Comparison of ENCODE assay signal across 21 cellular contexts in genomic region chr11:24635588-24636290, GRCh38.
A peak's percentile ranks its signal among the peaks of the same experiment; 100 is the strongest.
DNase-seq lines count a peak whose midpoint lies in the region; ATAC-seq, FAIRE-seq and TF ChIP-seq lines count a peak whose summit lies in the region.
"Had no signal": no experiment of that assay in that cellular context is flagged by ENCODE, and none has a peak within 500 bp of the region (broad histone marks: within the 10 kb centered on the region; RNA-seq: fewer than 3 reads in every experiment).

No MANE protein-coding gene starts in this region.

- CTCF ChIA-PET in Calu3 (lab: Charles Lee): no interaction called here

- H3K4me3 ChIP-seq in SU-DHL-6 (ENCODE audit: insufficient read depth, low read length, poor library complexity, severe bottlenecking): no peak overlapping the region
- no peak overlapping the region for H3K4me3 ChIP-seq in keratinocyte (ENCODE audit: control insufficient read depth in 2 of 3, extremely low read depth in 1 of 3, insufficient read depth in 2 of 3, low read depth in 1 of 3, low read length in 3 of 3)
- no peak overlapping the region for H3K4me3 ChIP-seq in left lung
- H3K4me3 ChIP-seq: dorsolateral prefrontal cortex had no signal

- intact Hi-C loops in Calu3 (cut with micrococcal nuclease; ENCODE audit: unreplicated experiment) (no loop called here), left lung (cut with DNase I) (no loop called here)

- no peaks in the 10 kb centered on the region for H3K9me3 ChIP-seq in SU-DHL-6 (ENCODE audit: insufficient read depth, low read length)
- H3K9me3 ChIP-seq in keratinocyte (ENCODE audit: control insufficient read depth, low read depth, low read length): no peaks in the 10 kb centered on the region
- H3K9me3 ChIP-seq in left lung: no peaks in the 10 kb centered on the region

- H3K9me1 ChIP-seq in keratinocyte (ENCODE audit: control insufficient read depth, extremely low read depth, insufficient read depth, low read length): no peaks in the 10 kb centered on the region

- H3K27me3 Mint-ChIP-seq in Calu3 (ENCODE audit: unreplicated experiment): no peaks in the 10 kb centered on the region
- H3K27me3 Mint-ChIP-seq: activated B cell treated with CpG ODN at 0.5 μM for 24 hours; activated naive CD8-positive, alpha-beta T cell treated with anti-CD3 and anti-CD28 coated beads, Interleukin-2, amount 10 ng/mL, durations not matched to agents 7 days and 5 days had no signal

- BruUV-seq in Calu3 (replicated peaks; lab: Mats Ljungman, UMichigan): no TSS peak

- peak; percentile 34 for FAIRE-seq in keratinocyte (lab: Jason Lieb, UNC)
- FAIRE-seq: urothelium cell line had no signal

- TF ChIP-seq CTCF in Calu3 (IDR thresholded peaks at IDR 0.05; ENCODE audit: unreplicated experiment) (no peak), SU-DHL-6 (IDR thresholded peaks at IDR 0.05; ENCODE audit: insufficient read depth, low read length, poor library complexity, severe bottlenecking) (no peak), keratinocyte (optimal IDR thresholded peaks at IDR 0.05 in 1 of 3, IDR thresholded peaks at IDR 0.05 in 1 of 3, conservative IDR thresholded peaks at IDR 0.05 in 1 of 3; ENCODE audit: extremely low read depth in 1 of 3, insufficient read depth in 2 of 3, low read length in 3 of 3) (no peak), left lung (IDR thresholded peaks at IDR 0.05) (no peak)

- ATAC-seq in GM18517 (IDR thresholded peaks at IDR 0.05; ENCODE audit: unreplicated experiment) (no peak), left lung (no peak), HG03045 (IDR thresholded peaks at IDR 0.05; ENCODE audit: unreplicated experiment) (no peak)
- ATAC-seq: activated CD8-positive, alpha-beta T cell treated with anti-CD3 and anti-CD28 coated beads, Interleukin-2, amount 10 ng/mL, durations not matched to agents 7 days and 5 days; activated T-cell treated with anti-CD3 and anti-CD28 coated beads, Interleukin-2, amount 50 U/mL, for 72 hours; Right ventricle myocardium inferior had no signal

- dilution Hi-C loops in keratinocyte (cut with MboI; ENCODE audit: extremely low pct_ligation_motif_present, low sequenced_read_pairs): no loop called here

- H3K4me2 ChIP-seq in SU-DHL-6 (ENCODE audit: low read depth, low read length, poor library complexity, severe bottlenecking) (no peak overlapping the region), keratinocyte (ENCODE audit: control insufficient read depth, extremely low read depth, insufficient read depth, low read depth, low read length) (no peak overlapping the region)

- peak overlapping the region; percentile 40 for H3K27ac Mint-ChIP-seq in Calu3 (ENCODE audit: unreplicated experiment)
- H3K27ac Mint-ChIP-seq: activated B cell treated with CpG ODN at 0.5 μM for 24 hours; activated CD8-positive, alpha-beta T cell treated with anti-CD3 and anti-CD28 coated beads, Interleukin-2, amount 10 ng/mL, durations not matched to agents 7 days and 5 days; activated naive CD8-positive, alpha-beta T cell treated with anti-CD3 and anti-CD28 coated beads, Interleukin-2, amount 10 ng/mL, durations not matched to agents 7 days and 5 days; activated T-cell treated with anti-CD3 and anti-CD28 coated beads, Interleukin-2, amount 50 U/mL, for 72 hours; nephron; T-helper 1 cell treated with Interleukin-12 subunit alpha and Interleukin-12 subunit beta and Interleukin-4 antibody, amounts not matched to agents 30 μg/mL and 1 μg/mL, for 36 hours had no signal

- H3K4me1 Mint-ChIP-seq in Calu3 (ENCODE audit: low read depth, unreplicated experiment): peaks cover 24% of the 10 kb centered on the region
- H3K4me1 Mint-ChIP-seq: activated B cell treated with CpG ODN at 0.5 μM for 24 hours; activated naive CD8-positive, alpha-beta T cell treated with anti-CD3 and anti-CD28 coated beads, Interleukin-2, amount 10 ng/mL, durations not matched to agents 7 days and 5 days; nephron had no signal

- H3K27ac ChIP-seq in SU-DHL-6 (ENCODE audit: low read depth, low read length): no peak overlapping the region
- H3K27ac ChIP-seq in keratinocyte (ENCODE audit: control insufficient read depth, insufficient read depth, low read length): no peak overlapping the region
- H3K27ac ChIP-seq in left lung: no peak overlapping the region
- H3K27ac ChIP-seq: dorsolateral prefrontal cortex had no signal

- no peak overlapping the region for H3K4me3 Mint-ChIP-seq in Calu3 (ENCODE audit: low read depth, unreplicated experiment)
- H3K4me3 Mint-ChIP-seq: activated B cell treated with CpG ODN at 0.5 μM for 24 hours; activated CD8-positive, alpha-beta T cell treated with anti-CD3 and anti-CD28 coated beads, Interleukin-2, amount 10 ng/mL, durations not matched to agents 7 days and 5 days; activated naive CD8-positive, alpha-beta T cell treated with anti-CD3 and anti-CD28 coated beads, Interleukin-2, amount 10 ng/mL, durations not matched to agents 7 days and 5 days; activated T-cell treated with anti-CD3 and anti-CD28 coated beads, Interleukin-2, amount 50 U/mL, for 72 hours; nephron; T-helper 1 cell treated with Interleukin-12 subunit alpha and Interleukin-12 subunit beta and Interleukin-4 antibody, amounts not matched to agents 30 μg/mL and 1 μg/mL, for 36 hours had no signal

- H3K79me2 ChIP-seq in SU-DHL-6 (ENCODE audit: insufficient read depth, low read length): no peaks in the 10 kb centered on the region
- no peaks in the 10 kb centered on the region for H3K79me2 ChIP-seq in keratinocyte (ENCODE audit: control insufficient read depth, insufficient read depth, low read length)

- H3K36me3 Mint-ChIP-seq in Calu3 (ENCODE audit: insufficient read depth, unreplicated experiment): no peaks in the 10 kb centered on the region
- H3K36me3 Mint-ChIP-seq: activated naive CD8-positive, alpha-beta T cell treated with anti-CD3 and anti-CD28 coated beads, Interleukin-2, amount 10 ng/mL, durations not matched to agents 7 days and 5 days had no signal

- no peaks in the 10 kb centered on the region for H3K36me3 ChIP-seq in SU-DHL-6 (ENCODE audit: low read length)
- no peaks in the 10 kb centered on the region for H3K36me3 ChIP-seq in keratinocyte (ENCODE audit: control insufficient read depth in 2 of 2, extremely low read depth in 1 of 2, insufficient read depth in 2 of 2, low read length in 2 of 2)
- H3K36me3 ChIP-seq in left lung: no peaks in the 10 kb centered on the region

- no peak for DNase-seq in Calu3
- peak; percentile 82 for DNase-seq in HT-29 (ENCODE audit: low spot score)
- DNase-seq in keratinocyte (ENCODE audit: low read depth, low spot score): no peak
- DNase-seq in NCI-H2227 (lab: John Stamatoyannopoulos, UW; ENCODE audit: unreplicated experiment): no peak
- no peak for DNase-seq in left lung
- DNase-seq: activated B cell treated with CpG ODN at 0.5 μM for 24 hours; activated CD8-positive, alpha-beta T cell treated with anti-CD3 and anti-CD28 coated beads, Interleukin-2, amount 10 ng/mL, durations not matched to agents 7 days and 5 days; activated naive CD8-positive, alpha-beta T cell treated with anti-CD3 and anti-CD28 coated beads, Interleukin-2, amount 10 ng/mL, durations not matched to agents 7 days and 5 days; activated T-cell treated with anti-CD3 and anti-CD28 coated beads, Interleukin-2, amount 50 U/mL, for 72 hours; dorsolateral prefrontal cortex; glutamatergic neuron; NCI-H1436; posterior cingulate gyrus; stimulated activated CD4-positive, alpha-beta T cell treated with anti-CD3 and anti-CD28 coated beads, Interleukin-2, amount 100 ng/mL, for 48 hours had no signal

- H3K9me2 ChIP-seq in SU-DHL-6 (replicated peaks; ENCODE audit: insufficient read depth, low read length): no peaks in the 10 kb centered on the region

- H3K27me3 ChIP-seq in SU-DHL-6 (ENCODE audit: low read length) (no peaks in the 10 kb centered on the region), keratinocyte (ENCODE audit: control insufficient read depth, extremely low read depth, insufficient read depth, low read length) (no peaks in the 10 kb centered on the region), left lung (no peaks in the 10 kb centered on the region)
- H3K27me3 ChIP-seq: dorsolateral prefrontal cortex had no signal

- H2AFZ ChIP-seq in SU-DHL-6 (ENCODE audit: low read depth, low read length, severe bottlenecking): peak overlapping the region; percentile 43
- H2AFZ ChIP-seq in keratinocyte (ENCODE audit: control insufficient read depth, low read length): no peak overlapping the region

- no peaks in the 10 kb centered on the region for H3K9me3 Mint-ChIP-seq in Calu3 (ENCODE audit: low read depth, unreplicated experiment)
- H3K9me3 Mint-ChIP-seq: activated B cell treated with CpG ODN at 0.5 μM for 24 hours; activated naive CD8-positive, alpha-beta T cell treated with anti-CD3 and anti-CD28 coated beads, Interleukin-2, amount 10 ng/mL, durations not matched to agents 7 days and 5 days had no signal

- no peaks in the 10 kb centered on the region for H3F3A ChIP-seq in SU-DHL-6 (ENCODE audit: insufficient read depth)

- H3K9ac ChIP-seq in SU-DHL-6 (ENCODE audit: low read length): no peak overlapping the region
- no peak overlapping the region for H3K9ac ChIP-seq in keratinocyte (ENCODE audit: control insufficient read depth, extremely low read depth, insufficient read depth, low read length)

- H4K20me1 ChIP-seq in SU-DHL-6 (ENCODE audit: low read depth, low read length) (no peaks in the 10 kb centered on the region), keratinocyte (ENCODE audit: control insufficient read depth, extremely low read depth, insufficient read depth, low read length) (no peaks in the 10 kb centered on the region)

- H3K4me1 ChIP-seq in keratinocyte (ENCODE audit: control insufficient read depth, extremely low read depth, insufficient read depth, low read length) (peaks cover 10% of the 10 kb centered on the region), left lung (no peaks in the 10 kb centered on the region)
